29 cellular contexts compared by ENCODE assay signal in the genomic region with DNA sequence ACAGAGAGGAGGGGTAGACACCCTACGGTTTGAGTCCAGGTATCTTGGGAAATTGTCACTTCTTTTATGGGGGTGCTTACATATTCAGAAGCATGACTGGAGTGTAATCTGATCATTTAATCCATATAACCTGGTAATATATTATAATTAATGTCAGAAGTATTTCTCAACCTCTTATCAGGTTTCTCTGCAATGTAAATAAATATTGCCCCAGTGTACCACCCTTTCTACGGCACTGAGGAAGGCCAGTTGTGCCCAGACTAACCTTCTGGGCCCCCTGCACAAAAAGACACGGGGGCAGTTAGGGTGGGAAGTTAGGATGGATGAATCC. TPM values are rescaled to one million over a fixed set of nuclear protein-coding genes. Genes with fewer than 3 reads are reported as not detected.
"Had no signal": no experiment of that assay in that cellular context is flagged by ENCODE, and none has a peak within 500 bp of the region (broad histone marks: within the 10 kb centered on the region; RNA-seq: fewer than 3 reads in every experiment).

No MANE protein-coding gene starts in this region.

- H3K27ac ChIP-seq: HL-60, KMS-11, SJSA1, SK-N-MC had no signal

- H3K9ac ChIP-seq: KMS-11 had no signal

- H3K9me3 Mint-ChIP-seq: IgD-negative memory B cell had no signal

- H3K27me3 ChIP-seq: SJSA1 had no signal

- ATAC-seq: K562 had no signal

- H3K4me3 ChIP-seq: K562, SJSA1, SK-N-MC had no signal

- H3K36me3 ChIP-seq: SJSA1 had no signal

- H3K4me1 ChIP-seq: SJSA1 had no signal

- H3K27ac Mint-ChIP-seq: IgD-negative memory B cell had no signal

- H3K36me3 Mint-ChIP-seq: IgD-negative memory B cell had no signal

- DNase-seq: MV-4-11, NCI-H1048, NCI-H1105, NCI-H1417, NCI-H1436 treated with DMSO at 0.1 percent for 48 hours, NCI-H1694, NCI-H187 treated with DMSO at 0.1 percent for 48 hours, NCI-H2029 treated with DMSO at 0.1 percent for 48 hours, NCI-H2171, NCI-H226, NCI-H446, NCI-H510A, NCI-H524 treated with DMSO at 0.1 percent for 48 hours, NCI-H69, NCI-H774, Right ventricle myocardium superior, RPMI8226, SIG-M5 had no signal

- H3K4me2 ChIP-seq: KMS-11 had no signal

- H3K4me3 Mint-ChIP-seq: IgD-negative memory B cell had no signal

- FAIRE-seq: HTR-8/SVneo, K562, RCC 7860 had no signal

RNA-seq across cellular contexts. Expression of a gene that starts 2.5 kb away (rescaled TPM):
- total RNA-seq: K562, LHCN-M2, MCF 10A, OCI-LY7, Right ventricle myocardium superior, SJSA1 had no signal
- polyA plus RNA-seq: IgD-negative memory B cell, K562 had no signal
